ENCODE assay signal across 2 cellular contexts in genomic region chr22:19132693-19133400, GRCh38.
TF ChIP-seq lines count a peak whose summit lies in the region.

No MANE protein-coding gene starts in this region.

TF ChIP-seq in GM12891, 5 proteins besides CTCF, POLR2A, EP300 and RAD21:
- TF ChIP-seq POU2F2 (IDR thresholded peaks at IDR 0.05; ENCODE audit: low read depth, low read length): no peak
- no peak for TF ChIP-seq PAX5 (IDR thresholded peaks at IDR 0.05; ENCODE audit: insufficient read depth, low read length, severe bottlenecking)
- no peak for TF ChIP-seq POLR2AphosphoS5 (IDR thresholded peaks at IDR 0.05; ENCODE audit: low read depth, low read length)
- no peak for TF ChIP-seq SPI1 (IDR thresholded peaks at IDR 0.05; ENCODE audit: low read depth, low read length)
- TF ChIP-seq TAF1 (IDR thresholded peaks at IDR 0.05; ENCODE audit: low read depth, low read length): no peak

TF ChIP-seq in HepG2, 621 proteins besides CTCF, POLR2A, EP300 and RAD21:
- TF ChIP-seq YEATS2 (CRISPR knock-in tag; IDR thresholded peaks at IDR 0.05; ENCODE audit: borderline replicate concordance): no peak
- TF ChIP-seq PHB2 (IDR thresholded peaks at IDR 0.05; ENCODE audit: partially characterized antibody): no peak
TF ChIP-seq in HepG2: peak in this region for 0.
